ENCODE assay signal across 26 cellular contexts in genomic region chr9:110788871-110789270, GRCh38.
"Had no signal": no experiment of that assay in that cellular context is flagged by ENCODE, and none has a peak within 500 bp of the region (broad histone marks: within the 10 kb centered on the region; RNA-seq: fewer than 3 reads in every experiment).

No MANE protein-coding gene starts in this region.

- H3K27ac Mint-ChIP-seq: activated CD4-positive, alpha-beta T cell treated with anti-CD3 and anti-CD28 coated beads, Interleukin-2, amount 10 ng/mL, durations not matched to agents 24 days and 14 days; activated CD8-positive, alpha-beta T cell treated with anti-CD3 and anti-CD28 coated beads, Interleukin-2, amount 10 ng/mL, durations not matched to agents 7 days and 5 days; activated naive CD4-positive, alpha-beta T cell treated with anti-CD3 and anti-CD28 coated beads, Interleukin-2, amount 50 U/mL, for 24 hours; activated naive CD8-positive, alpha-beta T cell treated with anti-CD3 and anti-CD28 coated beads, Interleukin-2, amount 10 ng/mL, durations not matched to agents 7 days and 5 days; activated T-cell treated with anti-CD3 and anti-CD28 coated beads, Interleukin-2, amount 50 U/mL, for 24 hours; activated T-helper 2 cell treated with anti-CD3 and anti-CD28 coated beads, Interferon-gamma antibody, Interleukin-2, Interleukin-4, amounts not matched to agents 10 μg/mL and 5 μg/mL and 100 μg/mL, durations not matched to agents 14 hours and 24 hours and 36 hours had no signal

- FAIRE-seq: astrocyte, TTC549 had no signal

- H3K4me1 Mint-ChIP-seq: activated CD4-positive, alpha-beta T cell treated with anti-CD3 and anti-CD28 coated beads, Interleukin-2, amount 10 ng/mL, durations not matched to agents 24 days and 14 days; activated naive CD4-positive, alpha-beta T cell treated with anti-CD3 and anti-CD28 coated beads, Interleukin-2, amount 50 U/mL, for 24 hours; activated naive CD8-positive, alpha-beta T cell treated with anti-CD3 and anti-CD28 coated beads, Interleukin-2, amount 10 ng/mL, durations not matched to agents 7 days and 5 days had no signal

- H3K4me3 Mint-ChIP-seq: activated CD4-positive, alpha-beta T cell treated with anti-CD3 and anti-CD28 coated beads, Interleukin-2, amount 10 ng/mL, durations not matched to agents 24 days and 14 days; activated CD8-positive, alpha-beta T cell treated with anti-CD3 and anti-CD28 coated beads, Interleukin-2, amount 10 ng/mL, durations not matched to agents 7 days and 5 days; activated naive CD4-positive, alpha-beta T cell treated with anti-CD3 and anti-CD28 coated beads, Interleukin-2, amount 50 U/mL, for 24 hours; activated naive CD8-positive, alpha-beta T cell treated with anti-CD3 and anti-CD28 coated beads, Interleukin-2, amount 10 ng/mL, durations not matched to agents 7 days and 5 days; activated T-cell treated with anti-CD3 and anti-CD28 coated beads, Interleukin-2, amount 50 U/mL, for 24 hours had no signal

- H3K36me3 ChIP-seq: breast epithelium had no signal

- H3K27me3 ChIP-seq: body of pancreas, breast epithelium, SJCRH30 had no signal

- H3K4me1 ChIP-seq: body of pancreas, breast epithelium, SJCRH30 had no signal

- ATAC-seq: activated CD8-positive, alpha-beta T cell treated with anti-CD3 and anti-CD28 coated beads, Interleukin-2, amount 10 ng/mL, durations not matched to agents 7 days and 5 days; body of pancreas; Panc1 had no signal

- H3K4me3 ChIP-seq: body of pancreas, breast epithelium, SJCRH30, SK-N-MC had no signal

- H3K27ac ChIP-seq: body of pancreas, breast epithelium, SJCRH30, SK-N-MC had no signal

- H3K9me3 Mint-ChIP-seq: activated CD4-positive, alpha-beta T cell treated with anti-CD3 and anti-CD28 coated beads, Interleukin-2, amount 10 ng/mL, durations not matched to agents 24 days and 14 days; activated naive CD4-positive, alpha-beta T cell treated with anti-CD3 and anti-CD28 coated beads, Interleukin-2, amount 50 U/mL, for 24 hours; activated T-cell treated with anti-CD3 and anti-CD28 coated beads, Interleukin-2, amount 50 U/mL, for 24 hours; activated T-helper 2 cell treated with anti-CD3 and anti-CD28 coated beads, Interferon-gamma antibody, Interleukin-2, Interleukin-4, amounts not matched to agents 10 μg/mL and 5 μg/mL and 100 μg/mL, durations not matched to agents 14 hours and 24 hours and 36 hours had no signal

- H3K36me3 Mint-ChIP-seq: activated naive CD4-positive, alpha-beta T cell treated with anti-CD3 and anti-CD28 coated beads, Interleukin-2, amount 50 U/mL, for 24 hours; activated naive CD8-positive, alpha-beta T cell treated with anti-CD3 and anti-CD28 coated beads, Interleukin-2, amount 10 ng/mL, durations not matched to agents 7 days and 5 days had no signal

- H3K9me3 ChIP-seq: body of pancreas, breast epithelium had no signal

- DNase-seq: activated CD4-positive, alpha-beta T cell treated with anti-CD3 and anti-CD28 coated beads, Interleukin-2, amount 10 ng/mL, durations not matched to agents 24 days and 14 days; activated CD4-positive, alpha-beta T cell treated with anti-CD3 and anti-CD28 coated beads, Interleukin-2, amount 50 U/mL, for 4 hours; activated CD8-positive, alpha-beta T cell treated with anti-CD3 and anti-CD28 coated beads, Interleukin-2, amount 10 ng/mL, durations not matched to agents 7 days and 5 days; activated gamma-delta T cell; activated naive CD4-positive, alpha-beta T cell treated with Interleukin-2 at 50 U/mL for 16 hours; activated naive CD8-positive, alpha-beta T cell treated with anti-CD3 and anti-CD28 coated beads, Interleukin-2, amount 10 ng/mL, durations not matched to agents 7 days and 5 days; activated T-cell treated with anti-CD3 and anti-CD28 coated beads, Interleukin-2, amount 50 U/mL, for 24 hours; body of pancreas; caudate nucleus; cerebellar nuclear complex; NCI-H1105 treated with DMSO at 0.1 percent for 48 hours; NCI-H1436; NCI-H1694; NCI-H1930; NCI-H2081 treated with DMSO at 0.1 percent for 48 hours; NCI-H345; NCI-H524 treated with DMSO at 0.1 percent for 48 hours; SHP77; SJCRH30 had no signal

- H3K27me3 Mint-ChIP-seq: activated CD4-positive, alpha-beta T cell treated with anti-CD3 and anti-CD28 coated beads, Interleukin-2, amount 10 ng/mL, durations not matched to agents 24 days and 14 days; activated naive CD4-positive, alpha-beta T cell treated with anti-CD3 and anti-CD28 coated beads, Interleukin-2, amount 50 U/mL, for 24 hours; activated naive CD8-positive, alpha-beta T cell treated with anti-CD3 and anti-CD28 coated beads, Interleukin-2, amount 10 ng/mL, durations not matched to agents 7 days and 5 days; activated T-cell treated with anti-CD3 and anti-CD28 coated beads, Interleukin-2, amount 50 U/mL, for 24 hours had no signal
